ENCODE assay signal across 9 cellular contexts in genomic region chr6:95576218-95576617, GRCh38. TPM values are rescaled to one million over a fixed set of nuclear protein-coding genes. Genes with fewer than 3 reads are reported as not detected.
DNase-seq lines count a peak whose midpoint lies in the region; ATAC-seq, FAIRE-seq and TF ChIP-seq lines count a peak whose summit lies in the region.
"Had no signal": no experiment of that assay in that cellular context is flagged by ENCODE, and none has a peak within 500 bp of the region (broad histone marks: within the 10 kb centered on the region; RNA-seq: fewer than 3 reads in every experiment).

No MANE protein-coding gene starts in this region.

- H3K36me3 ChIP-seq in WERI-Rb-1, result no peaks in the 10 kb centered on the region
- H3K36me3 ChIP-seq in small intestine (ENCODE audit: control insufficient read depth in 2 of 2, insufficient read depth in 2 of 2, low read length in 2 of 2), result no peaks in the 10 kb centered on the region

- no peak for FAIRE-seq in small intestine (lab: Jason Lieb, UNC)
- FAIRE-seq: G401.6 had no signal

- H3K9me3 ChIP-seq in WERI-Rb-1 (ENCODE audit: severe bottlenecking) (no peaks in the 10 kb centered on the region), small intestine (ENCODE audit: control insufficient read depth, low read depth) (no peaks in the 10 kb centered on the region)

- no peaks in the 10 kb centered on the region for H3K27me3 Mint-ChIP-seq in T-helper 2 cell treated with Interferon-gamma antibody and Interleukin-4, amounts not matched to agents 5 μg/mL and 100 μg/mL, for 36 hours (ENCODE audit: low read depth)

- H3K27me3 ChIP-seq in WERI-Rb-1 (ENCODE audit: insufficient read depth, low read depth, severe bottlenecking) (no peaks in the 10 kb centered on the region), small intestine (ENCODE audit: control insufficient read depth in 2 of 2, insufficient read depth in 2 of 2, low read length in 2 of 2) (no peaks in the 10 kb centered on the region)

- TF ChIP-seq CTCF in WERI-Rb-1 (IDR thresholded peaks at IDR 0.05; ENCODE audit: low read depth, low read length), result no peak

- peak overlapping the region; percentile 97 for H3K4me3 Mint-ChIP-seq in T-helper 2 cell treated with Interferon-gamma antibody and Interleukin-4, amounts not matched to agents 5 μg/mL and 100 μg/mL, for 36 hours

- H3K27ac Mint-ChIP-seq in T-helper 2 cell treated with Interferon-gamma antibody and Interleukin-4, amounts not matched to agents 5 μg/mL and 100 μg/mL, for 36 hours, result peak overlapping the region; percentile 99

- no peaks in the 10 kb centered on the region for H3K4me1 ChIP-seq in small intestine (ENCODE audit: control insufficient read depth in 2 of 2, insufficient read depth in 1 of 2, low read depth in 1 of 2, low read length in 1 of 2)

- H3K4me1 Mint-ChIP-seq in T-helper 2 cell treated with Interferon-gamma antibody and Interleukin-4, amounts not matched to agents 5 μg/mL and 100 μg/mL, for 36 hours (ENCODE audit: low read depth), result peaks cover 55% of the 10 kb centered on the region

- no peak for ATAC-seq in HG02981 (IDR thresholded peaks at IDR 0.05; ENCODE audit: unreplicated experiment)

- no peak for DNase-seq in T-helper 2 cell treated with Interferon-gamma antibody and Interleukin-4, amounts not matched to agents 5 μg/mL and 100 μg/mL, for 36 hours (ENCODE audit: low spot score)
- DNase-seq in T-helper 2 cell (no peak), WERI-Rb-1 (no peak), superior temporal gyrus (ENCODE audit: extremely low spot score) (peak; percentile 28), small intestine (no peak), NCI-H1694 treated with DMSO at 0.1 percent for 48 hours (lab: John Stamatoyannopoulos, UW) (no peak)

- no peaks in the 10 kb centered on the region for H3K9me3 Mint-ChIP-seq in T-helper 2 cell treated with Interferon-gamma antibody and Interleukin-4, amounts not matched to agents 5 μg/mL and 100 μg/mL, for 36 hours

- H3K27ac ChIP-seq in WERI-Rb-1 (peak overlapping the region; percentile 93; the same call in 1 of the 2 replicates), small intestine (ENCODE audit: low read depth in 1 of 2, low read length in 1 of 2) (no peak overlapping the region)

- peaks cover 23% of the 10 kb centered on the region for H3K36me3 Mint-ChIP-seq in T-helper 2 cell treated with Interferon-gamma antibody and Interleukin-4, amounts not matched to agents 5 μg/mL and 100 μg/mL, for 36 hours (ENCODE audit: low read depth)

- H3K4me3 ChIP-seq in WERI-Rb-1 (ENCODE audit: low read depth, low read length) (peak overlapping the region; percentile 78), iPS-11a (ENCODE audit: low read depth, low read length) (peak overlapping the region; percentile 73), small intestine (ENCODE audit: low read depth in 1 of 2, low read length in 2 of 2) (no peak overlapping the region)

- WGBS in small intestine, 3 donors, result 3 to 5% (median 4%) methylated on average over 4 of the region's 4 CpGs

RNA-seq across cellular contexts. Expression of gene MANEA, which starts 1.1 kb away (rescaled TPM):
- polyA plus RNA-seq in small intestine, result 1 to 10 TPM; 1.1 to 4.8 (median 1.6) TPM

Comparison
In these comparisons a context has a peak if more than half of its experiments do, and no peak if none do; other contexts are left out.
1. H3K4me3 ChIP-seq: peak in WERI-Rb-1 (single experiment) and iPS-11a (single experiment); none in small intestine (0 of 2).